ENCODE assay signal across 19 cellular contexts in the genomic region with DNA sequence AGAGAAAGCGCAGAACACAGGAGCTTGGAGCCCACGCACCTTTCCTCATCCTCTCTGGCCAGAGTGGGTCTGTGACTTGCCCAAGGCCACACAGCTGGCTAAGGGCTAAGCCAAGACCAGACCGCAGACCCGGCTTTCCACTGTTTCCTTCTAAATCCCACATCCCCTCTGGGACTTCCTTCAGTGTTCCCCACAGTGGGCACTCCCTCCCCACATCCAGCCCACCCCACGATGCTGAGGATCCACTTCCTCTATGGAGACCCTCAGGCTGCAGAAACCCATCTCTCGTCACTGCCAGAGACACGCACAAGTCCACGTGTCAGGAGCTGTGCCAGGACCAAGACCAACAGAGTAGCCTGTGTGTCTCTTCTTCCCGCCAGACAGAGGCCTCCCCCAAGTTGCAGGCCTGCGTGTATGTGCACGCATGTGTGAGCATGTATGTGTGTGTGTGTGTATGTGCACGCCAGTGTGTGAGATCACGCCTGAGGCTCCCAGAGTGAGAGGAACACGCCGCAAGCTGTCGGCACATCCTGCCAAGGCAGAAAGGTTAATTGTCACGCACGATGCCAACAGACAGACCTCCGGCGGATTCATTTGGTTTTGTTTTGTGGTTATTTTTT. TPM values are rescaled to one million over a fixed set of nuclear protein-coding genes. Genes with fewer than 3 reads are reported as not detected.
A peak's percentile ranks its signal among the peaks of the same experiment; 100 is the strongest.
DNase-seq lines count a peak whose midpoint lies in the region; ATAC-seq and TF ChIP-seq lines count a peak whose summit lies in the region.
"Had no signal": no experiment of that assay in that cellular context is flagged by ENCODE, and none has a peak within 500 bp of the region (broad histone marks: within the 10 kb centered on the region; RNA-seq: fewer than 3 reads in every experiment).

No MANE protein-coding gene starts in this region.

- DNase-seq in Right ventricle myocardium inferior (ENCODE audit: missing footprints) (peak; percentile 50), right atrium auricular region (ENCODE audit: low spot score) (no peak), left ventricle myocardium inferior (no peak), spleen (peak; percentile 75), NCI-H2107 (lab: John Stamatoyannopoulos, UW) (no peak), GM20000 (ENCODE audit: low spot score) (no peak)
- peak; percentile 53 for DNase-seq in activated CD8-positive, alpha-beta T cell treated with anti-CD3 and anti-CD28 coated beads for 36 hours
- DNase-seq: activated CD4-positive, alpha-beta T cell treated with anti-CD3 and anti-CD28 coated beads for 36 hours; activated CD8-positive, alpha-beta memory T cell treated with anti-CD3 and anti-CD28 coated beads, Interleukin-2, amount 50 U/mL, for 4 hours; Caco-2; effector CD8-positive, alpha-beta T cell; NCI-H187; NCI-H510A; OCI-M1; SK-N-SH; stimulated activated CD4-positive, alpha-beta T cell treated with anti-CD3 and anti-CD28 coated beads, Interleukin-4, amount 100 ng/mL, for 1 hour; T1000 had no signal

- peaks cover 6% of the 10 kb centered on the region for H3K4me1 Mint-ChIP-seq in activated CD8-positive, alpha-beta T cell treated with anti-CD3 and anti-CD28 coated beads for 36 hours (ENCODE audit: low read depth)

- TF ChIP-seq POLR2A in spleen (IDR thresholded peaks at IDR 0.05), result no peak

- TF ChIP-seq CTCF in right atrium auricular region (IDR thresholded peaks at IDR 0.05) (no peak), left ventricle myocardium inferior (IDR thresholded peaks at IDR 0.05; ENCODE audit: borderline replicate concordance) (no peak), spleen (IDR thresholded peaks at IDR 0.05 in 8 of 11, conservative IDR thresholded peaks at IDR 0.05 in 3 of 11) (no peak), GM20000 (IDR thresholded peaks at IDR 0.05; ENCODE audit: extremely low read depth, missing control alignments) (no peak)
- TF ChIP-seq CTCF in activated CD8-positive, alpha-beta T cell treated with anti-CD3 and anti-CD28 coated beads for 36 hours (IDR thresholded peaks at IDR 0.05), result no peak

- no peak overlapping the region for H3K27ac Mint-ChIP-seq in activated CD8-positive, alpha-beta T cell treated with anti-CD3 and anti-CD28 coated beads for 36 hours
- H3K27ac Mint-ChIP-seq: activated CD4-positive, alpha-beta T cell treated with anti-CD3 and anti-CD28 coated beads for 36 hours had no signal

- H3K36me3 ChIP-seq in right atrium auricular region, result peaks cover 38% of the 10 kb centered on the region
- peaks cover 58% of the 10 kb centered on the region for H3K36me3 ChIP-seq in left ventricle myocardium inferior
- H3K36me3 ChIP-seq in spleen, result peaks cover 0 to 51% (median 2%) of the 10 kb centered on the region in 6 donors

- no peaks in the 10 kb centered on the region for H3K36me3 Mint-ChIP-seq in activated CD8-positive, alpha-beta T cell treated with anti-CD3 and anti-CD28 coated beads for 36 hours (ENCODE audit: low read depth)

- no peaks in the 10 kb centered on the region for H3K9me3 ChIP-seq in right atrium auricular region
- H3K9me3 ChIP-seq in left ventricle myocardium inferior (replicated peaks), result peaks cover 5% of the 10 kb centered on the region
- H3K9me3 ChIP-seq in spleen, result peaks cover 0 to 7% (median 0%) of the 10 kb centered on the region in 8 donors
- H3K9me3 ChIP-seq: Caco-2, pancreas, SK-N-SH had no signal

- no peak overlapping the region for H3K4me3 Mint-ChIP-seq in activated CD8-positive, alpha-beta T cell treated with anti-CD3 and anti-CD28 coated beads for 36 hours
- H3K4me3 Mint-ChIP-seq: activated CD4-positive, alpha-beta T cell treated with anti-CD3 and anti-CD28 coated beads for 36 hours had no signal

- H3K27me3 Mint-ChIP-seq in activated CD8-positive, alpha-beta T cell treated with anti-CD3 and anti-CD28 coated beads for 36 hours, result no peaks in the 10 kb centered on the region

- CTCF ChIA-PET in activated CD8-positive, alpha-beta T cell treated with anti-CD3 and anti-CD28 coated beads for 36 hours (lab: Charles Lee), result interaction anchor here (1.1 to 2.0 kb wide), 4 partner anchors 8 to 353 kb away, joined by 3 to 5 read pairs (median 3); no protein-coding TSS in a partner anchor

- POLR2A ChIA-PET in activated CD8-positive, alpha-beta T cell treated with anti-CD3 and anti-CD28 coated beads for 36 hours (lab: Charles Lee), result interaction anchor here (3.0 kb wide), 1 partner anchor 7 kb away, joined by 9 read pairs; no protein-coding TSS in a partner anchor

- H3K27me3 ChIP-seq in right atrium auricular region (no peaks in the 10 kb centered on the region), left ventricle myocardium inferior (ENCODE audit: low read depth) (no peaks in the 10 kb centered on the region), spleen (replicated peaks in 1 of 7) (peaks cover 0 to 42% (median 0%) of the 10 kb centered on the region in 7 donors)
- H3K27me3 ChIP-seq: pancreas had no signal

- WGBS in spleen, 5 donors, result 43 to 58% (median 46%) methylated on average over 19 to 20 of the region's 20 CpGs

- H3K9me3 Mint-ChIP-seq in activated CD8-positive, alpha-beta T cell treated with anti-CD3 and anti-CD28 coated beads for 36 hours, result no peaks in the 10 kb centered on the region

- peaks cover 0 to 16% of the 10 kb centered on the region in 2 donors for H3K4me1 ChIP-seq in right atrium auricular region
- peaks cover 21% of the 10 kb centered on the region for H3K4me1 ChIP-seq in left ventricle myocardium inferior
- H3K4me1 ChIP-seq in spleen, result peaks cover 0 to 8% (median 0%) of the 10 kb centered on the region in 6 donors
- H3K4me1 ChIP-seq: Caco-2, pancreas had no signal

- no peak overlapping the region for H3K4me3 ChIP-seq in right atrium auricular region
- H3K4me3 ChIP-seq in left ventricle myocardium inferior, result no peak overlapping the region
- H3K4me3 ChIP-seq in spleen, result no peak overlapping the region
- H3K4me3 ChIP-seq: pancreas had no signal

- no peak for ATAC-seq in Right ventricle myocardium inferior
- ATAC-seq in activated CD8-positive, alpha-beta T cell treated with anti-CD3 and anti-CD28 coated beads for 36 hours, result peak; percentile 38
- no peak for ATAC-seq in HG03025 (IDR thresholded peaks at IDR 0.05; ENCODE audit: low FRiP score, unreplicated experiment)
- ATAC-seq: activated CD4-positive, alpha-beta T cell treated with anti-CD3 and anti-CD28 coated beads for 36 hours; pancreas had no signal

- H3K27ac ChIP-seq in right atrium auricular region (no peak overlapping the region), left ventricle myocardium inferior (replicated peaks) (peak overlapping the region; percentile 5), spleen (no peak overlapping the region)
- H3K27ac ChIP-seq: pancreas had no signal

- intact Hi-C loops in Right ventricle myocardium inferior (cut with DNase I) (no loop called here), left ventricle myocardium inferior (cut with micrococcal nuclease) (no loop called here), spleen (cut with DNase I; ENCODE audit: low total_unique reads) (no loop called here)
- intact Hi-C loops in activated CD8-positive, alpha-beta T cell treated with anti-CD3 and anti-CD28 coated beads for 36 hours (cut with micrococcal nuclease), result no loop called here

RNA-seq across cellular contexts. Expression of a gene that starts 21.6 kb away (rescaled TPM):
- total RNA-seq in Right ventricle myocardium inferior, result 19.7 TPM
- total RNA-seq in right atrium auricular region, result 10 to 100 TPM; 21.9 to 22.0 TPM
- total RNA-seq in activated CD8-positive, alpha-beta T cell treated with anti-CD3 and anti-CD28 coated beads for 36 hours, result 1 to 10 TPM; 1.7 to 3.0 TPM
- total RNA-seq in left ventricle myocardium inferior, result 17.2 TPM
- 10 to 100 TPM in 2 of 7 donors, 1 to 10 TPM in 5; 2.4 to 20.5 (median 9.3) TPM for total RNA-seq in spleen
- polyA plus RNA-seq in spleen, result 1 to 10 TPM; 1.7 to 8.2 (median 2.0) TPM

Comparison
In these comparisons a context has a peak if more than half of its experiments do, and no peak if none do; other contexts are left out.
1. DNase-seq: peak in Right ventricle myocardium inferior (single experiment), activated CD8-positive, alpha-beta T cell treated with anti-CD3 and anti-CD28 coated beads for 36 hours (single experiment) and spleen (single experiment); none in right atrium auricular region (single experiment), left ventricle myocardium inferior (single experiment), NCI-H2107 (single experiment) and GM20000 (single experiment).